In genomic region chr11:59560702-59561469, GRCh38 we compare ENCODE assay signal across 8 cellular contexts. TPM values are rescaled to one million over a fixed set of nuclear protein-coding genes. Genes with fewer than 3 reads are reported as not detected.
DNase-seq lines count a peak whose midpoint lies in the region; ATAC-seq and TF ChIP-seq lines count a peak whose summit lies in the region.

No MANE protein-coding gene starts in this region.

- peaks cover 6% of the 10 kb centered on the region for H3K4me1 ChIP-seq in neuron (ENCODE audit: insufficient read depth, low read length)
- H3K4me1 ChIP-seq in stomach smooth muscle (ENCODE audit: control insufficient read depth, insufficient read depth, low read length) = peaks cover 13% of the 10 kb centered on the region

- ATAC-seq in GM21786 (IDR thresholded peaks at IDR 0.05; ENCODE audit: unreplicated experiment) = peak; percentile 38

- no peaks in the 10 kb centered on the region for H3K27me3 ChIP-seq in neuron (ENCODE audit: insufficient read depth, low read length)
- no peaks in the 10 kb centered on the region for H3K27me3 ChIP-seq in stomach smooth muscle (ENCODE audit: control insufficient read depth in 1 of 2, insufficient read depth in 2 of 2, low read length in 2 of 2)

- H3K27ac ChIP-seq in stomach smooth muscle (ENCODE audit: low read length) = peak overlapping the region; percentile 81

- H2AFZ ChIP-seq in neuron (ENCODE audit: low read depth, low read length) = peak overlapping the region; percentile 91

- peak; percentile 69 for TF ChIP-seq POLR2A in Raji (IDR thresholded peaks at IDR 0.05; ENCODE audit: insufficient read depth, low read depth, low read length)

- no peaks in the 10 kb centered on the region for H3K36me3 ChIP-seq in neuron (ENCODE audit: insufficient read depth, low read length)
- no peaks in the 10 kb centered on the region for H3K36me3 ChIP-seq in stomach smooth muscle (ENCODE audit: control insufficient read depth in 2 of 2, insufficient read depth in 2 of 2, low read length in 2 of 2)

- H3K9me3 ChIP-seq in neuron (ENCODE audit: low read length) = no peaks in the 10 kb centered on the region
- H3K9me3 ChIP-seq in stomach smooth muscle (ENCODE audit: control insufficient read depth in 2 of 2, low read length in 2 of 2) = no peaks in the 10 kb centered on the region

- peak overlapping the region; percentile 78 to 86 for H3K9ac ChIP-seq in stomach smooth muscle (ENCODE audit: low read length in 2 of 2)

- DNase-seq in DMS53 treated with DMSO at 0.1 percent for 48 hours (lab: John Stamatoyannopoulos, UW; ENCODE audit: unreplicated experiment) (peak; percentile 67), LHCN-M2 (ENCODE audit: low read depth) (peak; percentile 87), foreskin melanocyte (peak; percentile 65)
- DNase-seq in activated gamma-delta T cell treated with anti-CD3 and anti-CD28 coated beads, Interleukin-2, amount 50 U/mL, for 16 hours (ENCODE audit: low read depth) = peak; percentile 70

- H3K4me3 ChIP-seq in neuron (ENCODE audit: low read length) = peak overlapping the region; percentile 79
- H3K4me3 ChIP-seq in stomach smooth muscle (ENCODE audit: low read length in 2 of 2) = peak overlapping the region; percentile 92 to 95

RNA-seq across cellular contexts. Expression of gene OR4D9, which starts 49.5 kb away (rescaled TPM):
- total RNA-seq in LHCN-M2 (2014; rRNA removed) = not detected in 2 replicates
- not detected for polyA plus RNA-seq in LHCN-M2 (2012)

RNA-seq across cellular contexts. Expression of gene OSBP, which starts 54.7 kb away (rescaled TPM):
- total RNA-seq in LHCN-M2 (2014; rRNA removed) = 13.0 and 17.9 TPM in 2 replicates
- polyA plus RNA-seq in LHCN-M2 (2012) = 17.9 TPM

RNA-seq across cellular contexts. Expression of gene OR4D11, which starts 57.5 kb away (rescaled TPM):
- not detected in 2 replicates for total RNA-seq in LHCN-M2 (2014; rRNA removed)
- not detected for polyA plus RNA-seq in LHCN-M2 (2012)

Comparison
In these comparisons a context has a peak if more than half of its experiments do, and no peak if none do; other contexts are left out.
1. Peak in every context shown above with its lines: DNase-seq, ATAC-seq, H3K4me3 ChIP-seq and H3K27ac ChIP-seq.